Comparison of ENCODE assay signal across 32 cellular contexts in the genomic region with DNA sequence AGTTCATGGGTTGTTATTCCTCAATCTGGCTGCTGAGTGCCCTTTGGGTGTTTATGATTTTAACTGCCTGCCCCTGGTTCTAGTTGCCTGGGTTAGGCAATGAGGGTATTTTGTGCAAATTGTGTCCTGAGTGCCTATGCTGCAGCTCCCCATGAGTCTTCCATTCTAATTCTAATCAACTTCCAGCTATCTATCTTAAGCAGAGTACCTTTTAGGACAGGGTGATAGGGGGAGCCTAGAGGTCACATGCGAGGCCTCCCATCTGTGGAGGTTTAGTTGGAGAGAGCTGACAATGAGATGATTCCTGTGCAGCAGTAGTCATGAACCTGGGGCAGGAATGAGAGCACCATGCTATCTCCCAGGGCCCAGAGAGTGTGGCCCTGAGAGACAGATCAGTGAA.
"Had no signal": no experiment of that assay in that cellular context is flagged by ENCODE, and none has a peak within 500 bp of the region (broad histone marks: within the 10 kb centered on the region; RNA-seq: fewer than 3 reads in every experiment).

No MANE protein-coding gene starts in this region.

- H3K36me3 ChIP-seq: SJCRH30 had no signal

- H3K9me3 Mint-ChIP-seq: activated CD4-positive, alpha-beta memory T cell treated with anti-CD3 and anti-CD28 coated beads for 36 hours; activated naive CD4-positive, alpha-beta T cell treated with anti-CD3 and anti-CD28 coated beads for 36 hours; central memory CD8-positive, alpha-beta T cell had no signal

- DNase-seq: activated CD4-positive, alpha-beta memory T cell treated with anti-CD3 and anti-CD28 coated beads for 36 hours; activated CD4-positive, alpha-beta T cell treated with anti-CD3 and anti-CD28 coated beads for 4 hours; activated CD4-positive, alpha-beta T cell treated with anti-CD3 and anti-CD28 coated beads, Interleukin-2, amount 50 U/mL, for 1 hour; activated CD4-positive, CD25-positive, alpha-beta regulatory T cell treated with anti-CD3 and anti-CD28 coated beads, Interleukin-2, amount 50 U/mL, for 72 hours; activated CD8-positive, alpha-beta memory T cell treated with anti-CD3 and anti-CD28 coated beads, Interleukin-2, amount 50 U/mL, for 4 hours; activated gamma-delta T cell treated with Interleukin-2 at 50 U/mL for 16 hours; activated naive CD4-positive, alpha-beta T cell treated with anti-CD3 and anti-CD28 coated beads for 36 hours; activated naive CD8-positive, alpha-beta T cell treated with anti-CD3 and anti-CD28 coated beads, Interleukin-2, amount 50 U/mL, for 24 hours; activated T-cell treated with anti-CD3 and anti-CD28 coated beads for 4 hours; activated T-cell treated with anti-CD3 and anti-CD28 coated beads, Interleukin-2, amount 50 U/mL, for 4 hours; anterior cingulate cortex; NCI-H1092 treated with DMSO at 0.1 percent for 48 hours; NCI-H1417; NCI-H146; NCI-H187; NCI-H2029 treated with DMSO at 0.1 percent for 48 hours; NCI-H2107; NCI-H2171; NCI-H510A; NCI-H526; NCI-H748 treated with DMSO at 0.1 percent for 48 hours; OCI-M1; SHP77; SJCRH30; T1000 had no signal

- ATAC-seq: activated naive CD8-positive, alpha-beta T cell treated with anti-CD3 and anti-CD28 coated beads, Interleukin-2, amount 50 U/mL, for 24 hours; activated T-cell treated with anti-CD3 and anti-CD28 coated beads, Interleukin-2, amount 50 U/mL, for 4 hours; Panc1 had no signal

- FAIRE-seq: TTC549 had no signal

- H3K4me1 ChIP-seq: SJCRH30 had no signal

- H3K4me3 ChIP-seq: SJCRH30, SK-N-MC had no signal

- H3K4me3 Mint-ChIP-seq: activated CD4-positive, alpha-beta memory T cell treated with anti-CD3 and anti-CD28 coated beads for 36 hours; activated naive CD4-positive, alpha-beta T cell treated with anti-CD3 and anti-CD28 coated beads for 36 hours; activated naive CD8-positive, alpha-beta T cell; activated naive CD8-positive, alpha-beta T cell treated with anti-CD3 and anti-CD28 coated beads, Interleukin-2, amount 50 U/mL, for 24 hours; activated T-cell treated with anti-CD3 and anti-CD28 coated beads, Interleukin-2, amount 50 U/mL, for 4 hours; activated T-helper 1 cell treated with anti-CD3 and anti-CD28 coated beads, Interleukin-12 subunit alpha, Interleukin-12 subunit beta, Interleukin-2, Interleukin-4 antibody, amounts not matched to agents 30 ng/mL and 10 ng/mL and 1 ng/mL, durations not matched to agents 14 hours and 24 hours and 36 hours; brain; central memory CD8-positive, alpha-beta T cell had no signal

- H3K27me3 ChIP-seq: SJCRH30 had no signal

- H3K9me3 ChIP-seq: SJCRH30 had no signal

- H3K27ac ChIP-seq: SJCRH30, SK-N-MC had no signal

- H3K27me3 Mint-ChIP-seq: activated CD4-positive, alpha-beta memory T cell treated with anti-CD3 and anti-CD28 coated beads for 36 hours; activated naive CD8-positive, alpha-beta T cell; activated naive CD8-positive, alpha-beta T cell treated with anti-CD3 and anti-CD28 coated beads, Interleukin-2, amount 50 U/mL, for 24 hours; brain; central memory CD8-positive, alpha-beta T cell had no signal

- H3K27ac Mint-ChIP-seq: activated CD4-positive, alpha-beta memory T cell treated with anti-CD3 and anti-CD28 coated beads for 36 hours; activated naive CD4-positive, alpha-beta T cell treated with anti-CD3 and anti-CD28 coated beads for 36 hours; activated naive CD8-positive, alpha-beta T cell; activated naive CD8-positive, alpha-beta T cell treated with anti-CD3 and anti-CD28 coated beads, Interleukin-2, amount 50 U/mL, for 24 hours; activated T-helper 1 cell treated with anti-CD3 and anti-CD28 coated beads, Interleukin-12 subunit alpha, Interleukin-12 subunit beta, Interleukin-2, Interleukin-4 antibody, amounts not matched to agents 30 ng/mL and 10 ng/mL and 1 ng/mL, durations not matched to agents 14 hours and 24 hours and 36 hours; brain had no signal

- H3K4me1 Mint-ChIP-seq: central memory CD8-positive, alpha-beta T cell had no signal
